16 cellular contexts compared by ENCODE assay signal in the genomic region with DNA sequence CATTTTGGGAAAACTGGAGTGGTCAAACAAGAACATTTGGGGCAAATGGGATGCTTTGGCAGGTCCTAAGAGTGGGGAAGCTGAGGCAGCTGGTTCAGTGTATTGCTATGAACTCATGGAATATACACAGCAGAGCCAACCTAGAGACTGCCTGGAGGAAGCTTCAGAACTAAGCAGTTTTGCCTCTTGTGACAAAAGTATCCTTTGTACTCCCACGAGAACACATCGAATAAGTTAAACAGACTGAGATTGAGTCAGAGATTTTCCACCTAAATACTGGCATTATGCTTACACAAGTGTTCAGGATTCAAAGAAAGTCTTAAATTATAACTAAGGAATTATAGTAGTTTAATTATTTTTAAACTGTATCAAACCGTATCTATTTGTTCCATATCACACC. TPM values are rescaled to one million over a fixed set of nuclear protein-coding genes. Genes with fewer than 3 reads are reported as not detected.
DNase-seq lines count a peak whose midpoint lies in the region; ATAC-seq and TF ChIP-seq lines count a peak whose summit lies in the region.
"Had no signal": no experiment of that assay in that cellular context is flagged by ENCODE, and none has a peak within 500 bp of the region (broad histone marks: within the 10 kb centered on the region; RNA-seq: fewer than 3 reads in every experiment).

No MANE protein-coding gene starts in this region.

- H3K27me3 ChIP-seq in tibial artery: no peaks in the 10 kb centered on the region
- no peaks in the 10 kb centered on the region for H3K27me3 ChIP-seq in ovary

- H3K4me1 ChIP-seq in tibial artery: peaks cover 0 to 51% (median 39%) of the 10 kb centered on the region in 4 donors
- H3K4me1 ChIP-seq in ovary (ENCODE audit: insufficient read depth): peaks cover 5% of the 10 kb centered on the region

- no peak for TF ChIP-seq EP300 in ovary (IDR thresholded peaks at IDR 0.05)

- H3K27me3 Mint-ChIP-seq in neural crest cell (ENCODE audit: low read depth) (peaks cover 5% of the 10 kb centered on the region), T-cell (peaks cover 24 to 38% of the 10 kb centered on the region in 2 donors)

- DNase-seq in RPMI7951 (ENCODE audit: low read depth): peak; percentile 33
- DNase-seq in foreskin melanocyte: peak; percentile 87
- no peak for DNase-seq in neural crest cell (ENCODE audit: low read depth, low spot score)
- DNase-seq in tibial artery: no peak
- no peak for DNase-seq in ovary
- no peak for DNase-seq in GM19238 (ENCODE audit: insufficient read length, low spot score)
- DNase-seq in T-cell: no peak
- no peak for DNase-seq in HT-29 (ENCODE audit: low spot score)
- DNase-seq: CD4-positive, alpha-beta memory T cell; NCI-H1436; NCI-H2029; NCI-H2171; NCI-H446; Right ventricle myocardium superior had no signal

- H3K27ac ChIP-seq in tibial artery (peak overlapping the region; percentile 98 to 99), ovary (no peak overlapping the region)
- H3K27ac ChIP-seq: BLaER1 had no signal

- POLR2A ChIA-PET in T-cell (lab: Charles Lee): interaction anchor here in 1 of 2 donors (0.6 kb wide), 1 partner anchor 55 kb away, joined by 5 read pairs; no protein-coding TSS in a partner anchor

- peak overlapping the region; percentile 34 for H3K4me3 Mint-ChIP-seq in neural crest cell
- no peak overlapping the region for H3K4me3 Mint-ChIP-seq in T-cell
- H3K4me3 Mint-ChIP-seq: CD4-positive, alpha-beta memory T cell had no signal

- no peak for ATAC-seq in T-cell (replicated peaks in 1 of 4)

- TF ChIP-seq POLR2A in ovary (IDR thresholded peaks at IDR 0.05): no peak

- no peaks in the 10 kb centered on the region for H3K36me3 Mint-ChIP-seq in neural crest cell (ENCODE audit: low read depth)
- H3K36me3 Mint-ChIP-seq in T-cell: no peaks in the 10 kb centered on the region
- H3K36me3 Mint-ChIP-seq: CD4-positive, alpha-beta memory T cell had no signal

- H3K9me3 Mint-ChIP-seq in neural crest cell (no peaks in the 10 kb centered on the region), T-cell (no peaks in the 10 kb centered on the region)
- H3K9me3 Mint-ChIP-seq: CD4-positive, alpha-beta memory T cell had no signal

- no peak overlapping the region for H3K4me3 ChIP-seq in tibial artery
- no peak overlapping the region for H3K4me3 ChIP-seq in ovary
- H3K4me3 ChIP-seq: A549, BLaER1 had no signal

- no peak overlapping the region for H3K27ac Mint-ChIP-seq in neural crest cell (ENCODE audit: unreplicated experiment)
- no peak overlapping the region for H3K27ac Mint-ChIP-seq in T-cell
- H3K27ac Mint-ChIP-seq: CD4-positive, alpha-beta memory T cell had no signal

- CTCF ChIA-PET in T-cell (lab: Charles Lee): interaction anchor here in 1 of 2 donors (0.7 kb wide), 1 partner anchor 87 kb away, joined by 6 read pairs; no protein-coding TSS in a partner anchor

- intact Hi-C loops in tibial artery (cut with DNase I; ENCODE audit: low total_unique reads): loop anchor here (5.0 kb wide), 1 partner anchor 91 kb away; no protein-coding TSS in a partner anchor
- intact Hi-C loops in ovary (cut with DNase I): loop anchor here (5.0 to 10.0 kb wide), 2 partner anchors 88 to 91 kb away; no protein-coding TSS in a partner anchor

- TF ChIP-seq CTCF in neural crest cell (conservative IDR thresholded peaks at IDR 0.05): no peak
- TF ChIP-seq CTCF in tibial artery (IDR thresholded peaks at IDR 0.05): no peak
- TF ChIP-seq CTCF in ovary (IDR thresholded peaks at IDR 0.05): no peak

- WGBS in ovary, 3 donors: 85 to 90% (median 86%) methylated on average over 3 of the region's 3 CpGs

- no peaks in the 10 kb centered on the region for H3K36me3 ChIP-seq in tibial artery
- no peaks in the 10 kb centered on the region for H3K36me3 ChIP-seq in ovary
- H3K36me3 ChIP-seq: BLaER1 had no signal

- H3K4me1 Mint-ChIP-seq in neural crest cell (peaks cover 28% of the 10 kb centered on the region), T-cell (peaks cover 6 to 11% (median 7%) of the 10 kb centered on the region in 3 donors)

- H3K9me3 ChIP-seq in tibial artery (no peaks in the 10 kb centered on the region), ovary (no peaks in the 10 kb centered on the region)
- H3K9me3 ChIP-seq: A549, BLaER1 had no signal

RNA-seq across cellular contexts. Expression of gene ARMC9, which starts 5.2 kb away (rescaled TPM):
- 62.3 and 67.2 TPM in 2 replicates for total RNA-seq in RPMI7951 (2014; rRNA removed; shearing (Covaris generic))
- total RNA-seq in neural crest cell (35.0 and 35.2 TPM in 2 replicates), ovary (10 to 100 TPM; 24.8 to 33.5 (median 29.9) TPM), T-cell (1 to 10 TPM in 4 of 5 donors, under 1 TPM in 1; 0.88 to 3.1 (median 1.6) TPM)
- 10 to 100 TPM; 16.7 to 23.9 TPM for polyA plus RNA-seq in ovary
- 26.2 and 29.7 TPM in 2 replicates for total RNA-seq in HT-29 (2014; rRNA removed; shearing (Covaris generic))

Comparison
In these comparisons a context has a peak if more than half of its experiments do, and no peak if none do; other contexts are left out.
1. DNase-seq: peak in RPMI7951 (single experiment) and foreskin melanocyte (single experiment); none in neural crest cell (single experiment), tibial artery (0 of 2), ovary (0 of 5), GM19238 (single experiment), T-cell (0 of 34) and HT-29 (single experiment).
2. H3K27ac ChIP-seq: peak in tibial artery (2 of 2); none in ovary (0 of 2).